11 cellular contexts compared by ENCODE assay signal in genomic region chr18:6363216-6363615, GRCh38. TPM values are rescaled to one million over a fixed set of nuclear protein-coding genes. Genes with fewer than 3 reads are reported as not detected.
A peak's percentile ranks its signal among the peaks of the same experiment; 100 is the strongest.
DNase-seq lines count a peak whose midpoint lies in the region; ATAC-seq and TF ChIP-seq lines count a peak whose summit lies in the region.
"Had no signal": no experiment of that assay in that cellular context is flagged by ENCODE, and none has a peak within 500 bp of the region (broad histone marks: within the 10 kb centered on the region; RNA-seq: fewer than 3 reads in every experiment).

No MANE protein-coding gene starts in this region.

- H3K27ac ChIP-seq in SK-N-MC = peak overlapping the region; percentile 56; the same call in 1 of the 2 replicates

- no peaks in the 10 kb centered on the region for H3K9me3 ChIP-seq in SK-N-MC (ENCODE audit: low read depth, low read length)

- peak overlapping the region; percentile 77 for H3K4me3 ChIP-seq in SK-N-MC

- peak overlapping the region; percentile 57 for H3K9ac ChIP-seq in SK-N-MC (ENCODE audit: insufficient read length)

- H3K36me3 ChIP-seq in SK-N-MC (ENCODE audit: insufficient read depth, low read length) = no peaks in the 10 kb centered on the region

- ATAC-seq in GM18505 (IDR thresholded peaks at IDR 0.05; ENCODE audit: unreplicated experiment) = peak; percentile 64
- ATAC-seq in GM19463 (IDR thresholded peaks at IDR 0.05; ENCODE audit: unreplicated experiment) = peak; percentile 68
- ATAC-seq in HG02973 (IDR thresholded peaks at IDR 0.05; ENCODE audit: unreplicated experiment) = peak; percentile 71
- ATAC-seq: Panc1 had no signal

- DNase-seq in SK-N-MC (ENCODE audit: low read depth, low spot score) = no peak
- no peak for DNase-seq in SK-N-DZ (ENCODE audit: low spot score)
- DNase-seq in NK-92 treated with Interleukin-12 subunit alpha and Interleukin-12 subunit beta, amount 100 ng/mL, for 24 hours (lab: John Stamatoyannopoulos, UW) = no peak
- no peak for DNase-seq in anterior cingulate cortex (lab: John Stamatoyannopoulos, UW)
- DNase-seq in NAMALWA (ENCODE audit: low spot score) = no peak
- DNase-seq: CD8-positive, alpha-beta memory T cell; NCI-H2081 treated with DMSO at 0.1 percent for 48 hours had no signal

- no peak for TF ChIP-seq POLR2A in GM18505 (IDR thresholded peaks at IDR 0.05; ENCODE audit: borderline replicate concordance, extremely low read depth, insufficient read depth, insufficient read length)

RNA-seq across cellular contexts. Expression of gene L3MBTL4, which starts 51.5 kb away (rescaled TPM):
- not detected in 2 replicates for polyA plus RNA-seq in SK-N-DZ (2014; cell fraction: cytosol; rRNA removed)
- not detected in 2 replicates for polyA plus RNA-seq in SK-N-DZ (2014; cell fraction: nucleus; rRNA removed)
